Comparison of ENCODE assay signal across 8 cellular contexts in genomic region chr1:236604218-236605029, GRCh38.
DNase-seq lines count a peak whose midpoint lies in the region; ATAC-seq and TF ChIP-seq lines count a peak whose summit lies in the region.

Gene HEATR1, minus strand, starts transcription at chr1:236604516. Its CDS starts 421 bp downstream, at chr1:236604095.

- ATAC-seq in GM19035 (IDR thresholded peaks at IDR 0.05; ENCODE audit: unreplicated experiment) (peak; percentile 96), HG03354 (IDR thresholded peaks at IDR 0.05; ENCODE audit: poor library complexity, severe bottlenecking, unreplicated experiment) (peak; percentile 93)
- peak; percentile 94 to 95 for ATAC-seq in activated CD4-positive, CD25-positive, alpha-beta regulatory T cell treated with anti-CD3 and anti-CD28 coated beads, Interleukin-2, amount 50 U/mL, for 24 hours

- no peak for TF ChIP-seq CTCF in AG09319 (IDR thresholded peaks at IDR 0.05; ENCODE audit: low read depth, low read length)

- DNase-seq in AG09319 (ENCODE audit: extremely low read depth, low read depth) (peak; percentile 87), NCI-H446 treated with DMSO at 0.1 percent for 48 hours (lab: John Stamatoyannopoulos, UW) (peak; percentile 85), cerebellar nuclear complex (lab: John Stamatoyannopoulos, UW) (peak; percentile 57 to 78), islet precursor cell (peak; percentile 98)
- DNase-seq in stimulated activated CD4-positive, alpha-beta T cell treated with anti-CD3 and anti-CD28 coated beads, Interleukin-12 subunit alpha, Interleukin-12 subunit beta, amount 100 ng/mL, for 48 hours (ENCODE audit: low read depth in 2 of 3, low spot score in 1 of 3): peak; percentile 86 to 90 (median 89)

Comparison
In these comparisons a context has a peak if more than half of its experiments do, and no peak if none do; other contexts are left out.
1. Peak in every context shown above with its lines: DNase-seq and ATAC-seq.